In the genomic region with DNA sequence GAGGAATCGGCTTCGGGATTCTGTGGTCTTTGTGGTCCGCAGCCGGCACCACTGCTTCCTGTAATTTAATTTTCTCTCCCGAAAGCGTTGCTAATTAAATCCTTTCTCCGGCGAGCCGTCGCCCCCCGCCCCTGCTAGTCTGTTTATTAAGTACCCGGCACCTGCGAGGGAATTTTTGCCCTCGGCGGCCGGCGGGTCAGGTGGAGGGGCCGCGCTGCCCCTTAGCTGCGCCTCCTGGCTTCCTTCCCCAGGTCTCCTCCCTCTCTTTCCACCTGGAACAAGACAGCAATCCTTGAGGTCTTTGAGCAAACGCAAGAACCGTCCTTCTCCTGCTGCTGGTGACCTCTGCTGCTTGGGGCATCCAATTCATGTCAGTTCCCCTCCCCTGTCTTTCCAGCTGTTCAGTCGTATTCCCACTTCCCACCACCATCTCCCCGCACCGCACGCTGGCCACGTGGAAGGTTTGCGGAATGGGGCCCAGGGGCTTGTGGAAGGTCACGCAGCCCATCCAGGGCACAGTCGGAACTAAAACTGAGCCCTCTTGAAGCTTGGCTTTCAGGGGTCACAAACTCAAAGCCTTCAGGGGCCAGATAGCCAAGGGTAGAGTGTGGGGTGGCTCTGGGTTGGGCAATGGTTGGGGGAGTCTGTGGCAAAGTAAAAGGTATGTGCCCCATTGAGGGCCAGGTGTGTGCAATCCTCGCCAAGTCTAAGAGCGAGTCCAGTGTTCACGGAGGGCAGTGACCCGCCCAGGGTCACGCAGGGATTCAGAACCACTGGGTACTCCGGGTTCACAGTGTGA, we compare ENCODE assay signal across 9 cellular contexts. TPM values are rescaled to one million over a fixed set of nuclear protein-coding genes. Genes with fewer than 3 reads are reported as not detected.
DNase-seq lines count a peak whose midpoint lies in the region; ATAC-seq, FAIRE-seq and TF ChIP-seq lines count a peak whose summit lies in the region.
"Had no signal": no experiment of that assay in that cellular context is flagged by ENCODE, and none has a peak within 500 bp of the region (broad histone marks: within the 10 kb centered on the region; RNA-seq: fewer than 3 reads in every experiment).

No MANE protein-coding gene starts in this region.

- peaks cover 2% of the 10 kb centered on the region for H3K9me1 ChIP-seq in keratinocyte (ENCODE audit: control insufficient read depth, extremely low read depth, insufficient read depth, low read length)

- peak overlapping the region in 1 of 3 experiments; percentile 2 for H3K4me3 ChIP-seq in keratinocyte (ENCODE audit: control insufficient read depth in 2 of 3, extremely low read depth in 1 of 3, insufficient read depth in 2 of 3, low read depth in 1 of 3, low read length in 3 of 3)
- H3K4me3 ChIP-seq in subcutaneous abdominal adipose tissue (ENCODE audit: low read depth in 1 of 5, low read length in 5 of 5) = peak overlapping the region in 4 of 5 donors; percentile 8 to 82 (median 74)

- H3K27ac ChIP-seq in keratinocyte (ENCODE audit: control insufficient read depth, insufficient read depth, low read length) = no peak overlapping the region
- no peak overlapping the region for H3K27ac ChIP-seq in subcutaneous abdominal adipose tissue (ENCODE audit: low read depth, low read length)

- DNase-seq in T-helper 1 cell (no peak), keratinocyte (ENCODE audit: low read depth, low spot score) (no peak), frontal cortex (ENCODE audit: low spot score in 2 of 2) (no peak)
- DNase-seq: AML-193 had no signal

- H3K36me3 ChIP-seq in keratinocyte (ENCODE audit: control insufficient read depth in 2 of 2, extremely low read depth in 1 of 2, insufficient read depth in 2 of 2, low read length in 2 of 2) = no peaks in the 10 kb centered on the region
- peaks cover 0 to 9% (median 8%) of the 10 kb centered on the region in 5 donors for H3K36me3 ChIP-seq in subcutaneous abdominal adipose tissue (ENCODE audit: control insufficient read depth in 5 of 5, insufficient read depth in 5 of 5, low read length in 5 of 5)

- no peak for ATAC-seq in activated T-helper 17 cell treated with anti-CD3 and anti-CD28 coated beads, Interleukin-2, amount 50 U/mL, for 72 hours (replicated peaks)
- no peak for ATAC-seq in HG03432 (IDR thresholded peaks at IDR 0.05; ENCODE audit: unreplicated experiment)
- ATAC-seq in HG02870 (IDR thresholded peaks at IDR 0.05; ENCODE audit: unreplicated experiment) = no peak

- H2AFZ ChIP-seq in keratinocyte (ENCODE audit: control insufficient read depth, low read length) = no peak overlapping the region

- peaks cover 2% of the 10 kb centered on the region for H4K20me1 ChIP-seq in keratinocyte (ENCODE audit: control insufficient read depth, extremely low read depth, insufficient read depth, low read length)

- no peaks in the 10 kb centered on the region for H3K9me3 ChIP-seq in keratinocyte (ENCODE audit: control insufficient read depth, low read depth, low read length)
- H3K9me3 ChIP-seq in subcutaneous abdominal adipose tissue (ENCODE audit: control insufficient read depth in 5 of 5, low read length in 5 of 5) = no peaks in the 10 kb centered on the region

- peaks cover 50% of the 10 kb centered on the region for H3K27me3 Mint-ChIP-seq in T-helper 1 cell treated with Interleukin-12 subunit alpha and Interleukin-12 subunit beta and Interleukin-4 antibody, amounts not matched to agents 30 μg/mL and 1 μg/mL, for 36 hours (ENCODE audit: low read depth)
- H3K27me3 Mint-ChIP-seq in activated T-helper 17 cell treated with anti-CD3 and anti-CD28 coated beads, Interleukin-2, amount 50 U/mL, for 72 hours = peaks cover 13% of the 10 kb centered on the region

- H3K4me2 ChIP-seq in keratinocyte (ENCODE audit: control insufficient read depth, extremely low read depth, insufficient read depth, low read depth, low read length) = peak overlapping the region; percentile 73

- H3K4me1 ChIP-seq in keratinocyte (ENCODE audit: control insufficient read depth, extremely low read depth, insufficient read depth, low read length) = peaks cover 39% of the 10 kb centered on the region
- H3K4me1 ChIP-seq in subcutaneous abdominal adipose tissue (ENCODE audit: control insufficient read depth in 5 of 5, insufficient read depth in 5 of 5, low read length in 5 of 5) = peaks cover 5 to 42% (median 33%) of the 10 kb centered on the region in 5 donors

- H3K27me3 ChIP-seq in keratinocyte (ENCODE audit: control insufficient read depth, extremely low read depth, insufficient read depth, low read length) (peaks cover 20% of the 10 kb centered on the region), subcutaneous abdominal adipose tissue (ENCODE audit: control insufficient read depth in 5 of 5, insufficient read depth in 4 of 5, low read length in 5 of 5) (peaks cover 0 to 11% (median 8%) of the 10 kb centered on the region in 5 donors)

- no peak overlapping the region for H3K27ac Mint-ChIP-seq in T-helper 1 cell treated with Interleukin-12 subunit alpha and Interleukin-12 subunit beta and Interleukin-4 antibody, amounts not matched to agents 30 μg/mL and 1 μg/mL, for 36 hours
- no peak overlapping the region for H3K27ac Mint-ChIP-seq in activated T-helper 17 cell treated with anti-CD3 and anti-CD28 coated beads, Interleukin-2, amount 50 U/mL, for 72 hours

- dilution Hi-C loops in keratinocyte (cut with MboI; ENCODE audit: extremely low pct_ligation_motif_present, low sequenced_read_pairs) = no loop called here

- no peaks in the 10 kb centered on the region for H3K9me3 Mint-ChIP-seq in T-helper 1 cell treated with Interleukin-12 subunit alpha and Interleukin-12 subunit beta and Interleukin-4 antibody, amounts not matched to agents 30 μg/mL and 1 μg/mL, for 36 hours
- H3K9me3 Mint-ChIP-seq in activated T-helper 17 cell treated with anti-CD3 and anti-CD28 coated beads, Interleukin-2, amount 50 U/mL, for 72 hours = no peaks in the 10 kb centered on the region

- peak overlapping the region; percentile 61 for H3K4me3 Mint-ChIP-seq in T-helper 1 cell treated with Interleukin-12 subunit alpha and Interleukin-12 subunit beta and Interleukin-4 antibody, amounts not matched to agents 30 μg/mL and 1 μg/mL, for 36 hours
- peak overlapping the region; percentile 78 for H3K4me3 Mint-ChIP-seq in activated T-helper 17 cell treated with anti-CD3 and anti-CD28 coated beads, Interleukin-2, amount 50 U/mL, for 72 hours

- peaks cover 27% of the 10 kb centered on the region for H3K4me1 Mint-ChIP-seq in T-helper 1 cell treated with Interleukin-12 subunit alpha and Interleukin-12 subunit beta and Interleukin-4 antibody, amounts not matched to agents 30 μg/mL and 1 μg/mL, for 36 hours (ENCODE audit: low read depth)
- peaks cover 10% of the 10 kb centered on the region for H3K4me1 Mint-ChIP-seq in activated T-helper 17 cell treated with anti-CD3 and anti-CD28 coated beads, Interleukin-2, amount 50 U/mL, for 72 hours

- no peaks in the 10 kb centered on the region for H3K79me2 ChIP-seq in keratinocyte (ENCODE audit: control insufficient read depth, insufficient read depth, low read length)

- no peak for FAIRE-seq in keratinocyte (lab: Jason Lieb, UNC)
- no peak for FAIRE-seq in frontal cortex (lab: Jason Lieb, UNC)

- no peak for TF ChIP-seq CTCF in keratinocyte (optimal IDR thresholded peaks at IDR 0.05 in 1 of 3, IDR thresholded peaks at IDR 0.05 in 1 of 3, conservative IDR thresholded peaks at IDR 0.05 in 1 of 3; ENCODE audit: extremely low read depth in 1 of 3, insufficient read depth in 2 of 3, low read length in 3 of 3)

- H3K36me3 Mint-ChIP-seq in T-helper 1 cell treated with Interleukin-12 subunit alpha and Interleukin-12 subunit beta and Interleukin-4 antibody, amounts not matched to agents 30 μg/mL and 1 μg/mL, for 36 hours (ENCODE audit: low read depth) = peaks cover 3% of the 10 kb centered on the region
- no peaks in the 10 kb centered on the region for H3K36me3 Mint-ChIP-seq in activated T-helper 17 cell treated with anti-CD3 and anti-CD28 coated beads, Interleukin-2, amount 50 U/mL, for 72 hours (ENCODE audit: low read depth)

- H3K9ac ChIP-seq in keratinocyte (ENCODE audit: control insufficient read depth, extremely low read depth, insufficient read depth, low read length) (no peak overlapping the region), subcutaneous abdominal adipose tissue (ENCODE audit: low read length in 5 of 5) (peak overlapping the region in 3 of 5 donors; percentile 33 to 54 (median 36))

RNA-seq across cellular contexts. Expression of a gene that starts 16.1 kb away (rescaled TPM):
- total RNA-seq in activated T-helper 17 cell treated with anti-CD3 and anti-CD28 coated beads, Interleukin-2, amount 50 U/mL, for 72 hours = not detected
- not detected in 3 replicates for polyA plus RNA-seq in keratinocyte
- not detected for polyA plus RNA-seq in keratinocyte (2011; ENCODE audit: low read depth)
- polyA plus RNA-seq in keratinocyte (2011; cell fraction: cytosol; rRNA removed) = not detected in 2 replicates
- not detected in 2 replicates for polyA plus RNA-seq in keratinocyte (2011; cell fraction: nucleus; rRNA removed)
- not detected in 2 replicates for polyA plus RNA-seq in keratinocyte (2012; ENCODE audit: low replicate concordance)
- polyA minus RNA-seq in keratinocyte = not detected in 3 replicates
- not detected for polyA minus RNA-seq in keratinocyte (2011; cell fraction: cytosol; rRNA and poly(A)+ RNA removed)
- not detected in 2 replicates for polyA minus RNA-seq in keratinocyte (2011; cell fraction: nucleus; rRNA and poly(A)+ RNA removed)
- total RNA-seq in frontal cortex = 5.7 TPM

RNA-seq across cellular contexts. Expression of a gene that starts 27.4 kb away (rescaled TPM):
- 10 to 100 TPM in 1 of 2 donors, 1 to 10 TPM in 1; 8.5 to 11.8 TPM for total RNA-seq in activated T-helper 17 cell treated with anti-CD3 and anti-CD28 coated beads, Interleukin-2, amount 50 U/mL, for 72 hours
- 10.3 to 15.1 TPM (median 13.2 TPM) in 3 replicates for polyA plus RNA-seq in keratinocyte
- 6.4 TPM for polyA plus RNA-seq in keratinocyte (2011; ENCODE audit: low read depth)
- polyA plus RNA-seq in keratinocyte (2011; cell fraction: cytosol; rRNA removed) = 9.1 and 12.9 TPM in 2 replicates
- polyA plus RNA-seq in keratinocyte (2011; cell fraction: nucleus; rRNA removed) = 14.4 and 15.2 TPM in 2 replicates
- 7.1 and 7.2 TPM in 2 replicates for polyA plus RNA-seq in keratinocyte (2012; ENCODE audit: low replicate concordance)
- 7.9 to 20.8 TPM (median 18.4 TPM) in 3 replicates for polyA minus RNA-seq in keratinocyte
- polyA minus RNA-seq in keratinocyte (2011; cell fraction: cytosol; rRNA and poly(A)+ RNA removed) = 13.0 TPM
- polyA minus RNA-seq in keratinocyte (2011; cell fraction: nucleus; rRNA and poly(A)+ RNA removed) = 10.0 and 13.1 TPM in 2 replicates
- 44.8 TPM for total RNA-seq in frontal cortex

RNA-seq across cellular contexts. Expression of a gene that starts 56.1 kb away (rescaled TPM):
- total RNA-seq in activated T-helper 17 cell treated with anti-CD3 and anti-CD28 coated beads, Interleukin-2, amount 50 U/mL, for 72 hours = under 1 TPM; 0.04 to 0.64 TPM
- 0.61 to 1.5 TPM (median 0.66 TPM) in 3 replicates for polyA plus RNA-seq in keratinocyte
- polyA plus RNA-seq in keratinocyte (2011; ENCODE audit: low read depth) = 13.9 TPM
- 0.38 and 0.95 TPM in 2 replicates for polyA plus RNA-seq in keratinocyte (2011; cell fraction: cytosol; rRNA removed)
- 2.9 and 3.2 TPM in 2 replicates for polyA plus RNA-seq in keratinocyte (2011; cell fraction: nucleus; rRNA removed)
- 1.0 and 3.5 TPM in 2 replicates for polyA plus RNA-seq in keratinocyte (2012; ENCODE audit: low replicate concordance)
- polyA minus RNA-seq in keratinocyte = 1.3 to 4.1 TPM (median 1.7 TPM) in 3 replicates
- polyA minus RNA-seq in keratinocyte (2011; cell fraction: cytosol; rRNA and poly(A)+ RNA removed) = 1.3 TPM
- 5.0 and 5.3 TPM in 2 replicates for polyA minus RNA-seq in keratinocyte (2011; cell fraction: nucleus; rRNA and poly(A)+ RNA removed)
- total RNA-seq in frontal cortex = 8.6 TPM
